1 cellular context compared by ENCODE assay signal in genomic region chr17:16440354-16440753, GRCh38.
TF ChIP-seq lines count a peak whose summit lies in the region.

No MANE protein-coding gene starts in this region.

TF ChIP-seq in GM12878, 131 proteins besides CTCF, POLR2A, EP300 and RAD21:
- peak; percentile 28 for TF ChIP-seq HDAC6 (IDR thresholded peaks at IDR 0.05; ENCODE audit: unreplicated experiment)
